Comparison of ENCODE assay signal across 10 cellular contexts in genomic region chr19:16067205-16067938, GRCh38. TPM values are rescaled to one million over a fixed set of nuclear protein-coding genes. Genes with fewer than 3 reads are reported as not detected.
DNase-seq lines count a peak whose midpoint lies in the region; ATAC-seq and TF ChIP-seq lines count a peak whose summit lies in the region.
"Had no signal": no experiment of that assay in that cellular context is flagged by ENCODE, and none has a peak within 500 bp of the region (broad histone marks: within the 10 kb centered on the region; RNA-seq: fewer than 3 reads in every experiment).

No MANE protein-coding gene starts in this region.

- no peak overlapping the region for H3K4me3 Mint-ChIP-seq in WTC11

- WGBS in adrenal gland, 4 donors, result 70 to 78% (median 71%) methylated on average over 26 to 40 of the region's 40 CpGs

- ATAC-seq in HG02678 (IDR thresholded peaks at IDR 0.05; ENCODE audit: unreplicated experiment) (no peak), HG02763 (IDR thresholded peaks at IDR 0.05; ENCODE audit: unreplicated experiment) (no peak), WTC11 (no peak), GM21447 (IDR thresholded peaks at IDR 0.05; ENCODE audit: unreplicated experiment) (no peak)

- H3K27me3 Mint-ChIP-seq in WTC11 (ENCODE audit: low read depth), result no peaks in the 10 kb centered on the region
- H3K27me3 Mint-ChIP-seq: naive B cell had no signal

- H3K9me3 Mint-ChIP-seq in WTC11, result 0 out of 2 replicates have a peak, but pooled peaks cover 3% of the 10 kb centered on the region
- H3K9me3 Mint-ChIP-seq: naive B cell had no signal

- H3K9me3 ChIP-seq in adrenal gland (replicated peaks in 1 of 3) (no peaks in the 10 kb centered on the region), left ventricle myocardium inferior (replicated peaks) (peaks cover 5% of the 10 kb centered on the region)

- CTCF ChIA-PET in WTC11 (lab: Charles Lee), result interaction anchor here (1.3 to 1.4 kb wide), 2 partner anchors 9 to 118 kb away, joined by 4 to 5 read pairs; partner anchors contain the start of genes FAM32A and TPM4

- intact Hi-C loops in adrenal gland (cut with DNase I), result no loop called here
- intact Hi-C loops in left ventricle myocardium inferior (cut with micrococcal nuclease), result no loop called here

- H3K27ac ChIP-seq in adrenal gland (peak overlapping the region in 3 of 5 donors; percentile 41 to 60 (median 44)), left ventricle myocardium inferior (replicated peaks) (peak overlapping the region; percentile 58)

- no peak overlapping the region for H3K27ac Mint-ChIP-seq in WTC11

- TF ChIP-seq POLR2A in adrenal gland (IDR thresholded peaks at IDR 0.05), result no peak

- H3K4me1 ChIP-seq in adrenal gland (replicated peaks in 1 of 2) (peaks cover 4 to 23% of the 10 kb centered on the region in 2 donors), left ventricle myocardium inferior (peaks cover 40% of the 10 kb centered on the region)

- peaks cover 19% of the 10 kb centered on the region for H3K4me1 Mint-ChIP-seq in WTC11

- no peaks in the 10 kb centered on the region for H3K27me3 ChIP-seq in H7 (ENCODE audit: control insufficient read depth, insufficient read depth, low read length)
- H3K27me3 ChIP-seq in adrenal gland, result no peaks in the 10 kb centered on the region
- no peaks in the 10 kb centered on the region for H3K27me3 ChIP-seq in left ventricle myocardium inferior (ENCODE audit: low read depth)

- H3K4me3 ChIP-seq in H7 (ENCODE audit: insufficient read depth, low read depth, low read length) (no peak overlapping the region), adrenal gland (no peak overlapping the region), left ventricle myocardium inferior (peak overlapping the region; percentile 27)

- POLR2A ChIA-PET in WTC11 (lab: Charles Lee), result interaction anchor here (2.6 kb wide), 1 partner anchor 8 kb away, joined by 14 read pairs; the partner anchor contains the start of gene TPM4

- DNase-seq in H7 (peak; percentile 64), adrenal gland (peak in 6 of 7 donors; percentile 72 to 83 (median 76)), left ventricle myocardium inferior (no peak), stromal cell of bone marrow (ENCODE audit: low read depth) (peak; percentile 88), WTC11 (ENCODE audit: low spot score) (no peak)

- TF ChIP-seq CTCF in adrenal gland (IDR thresholded peaks at IDR 0.05), result no peak
- no peak for TF ChIP-seq CTCF in left ventricle myocardium inferior (IDR thresholded peaks at IDR 0.05; ENCODE audit: borderline replicate concordance)
- TF ChIP-seq CTCF in WTC11 (IDR thresholded peaks at IDR 0.05), result no peak

- no peaks in the 10 kb centered on the region for H3K36me3 ChIP-seq in H7 (replicated peaks; ENCODE audit: control insufficient read depth, insufficient read depth, low read length)
- H3K36me3 ChIP-seq in adrenal gland (replicated peaks in 1 of 2), result no peaks in the 10 kb centered on the region
- no peaks in the 10 kb centered on the region for H3K36me3 ChIP-seq in left ventricle myocardium inferior

- H3K36me3 Mint-ChIP-seq in WTC11, result no peaks in the 10 kb centered on the region
- H3K36me3 Mint-ChIP-seq: brain, naive B cell had no signal

TF ChIP-seq in WTC11, 78 proteins besides CTCF, POLR2A, EP300 and RAD21:
- no peak for TF ChIP-seq E2F1 (CRISPR knock-in tag; IDR thresholded peaks at IDR 0.05)
- TF ChIP-seq ZNF423 (CRISPR knock-in tag; IDR thresholded peaks at IDR 0.05), result no peak

RNA-seq across cellular contexts. Expression of gene TPM4, which starts 8.9 kb away (rescaled TPM):
- 429 and 498 TPM in 2 replicates for total RNA-seq in H7 (2014; rRNA removed; shearing (Covaris generic))
- total RNA-seq in adrenal gland (100 to 1,000 TPM; 145 to 294 (median 193) TPM), left ventricle myocardium inferior (69.6 TPM), WTC11 (2021) (302 to 327 TPM (median 323 TPM) in 3 replicates)
- polyA plus RNA-seq in adrenal gland, result 100 to 1,000 TPM; 195 to 290 (median 290) TPM

RNA-seq across cellular contexts. Expression of gene RAB8A, which starts 44.3 kb away (rescaled TPM):
- 59.3 and 63.3 TPM in 2 replicates for total RNA-seq in H7 (2014; rRNA removed; shearing (Covaris generic))
- 100 to 1,000 TPM in 1 of 8 donors, 10 to 100 TPM in 7; 52.8 to 118 (median 72.2) TPM for total RNA-seq in adrenal gland
- 100 to 1,000 TPM in 1 of 3 donors, 10 to 100 TPM in 2; 32.0 to 143 (median 34.8) TPM for polyA plus RNA-seq in adrenal gland
- total RNA-seq in left ventricle myocardium inferior, result 17.7 TPM
- total RNA-seq in WTC11 (2021), result 68.4 to 81.8 TPM (median 74.0 TPM) in 3 replicates

Comparison
In these comparisons a context has a peak if more than half of its experiments do, and no peak if none do; other contexts are left out.
1. DNase-seq: peak in H7 (single experiment), adrenal gland (6 of 7) and stromal cell of bone marrow (single experiment); none in left ventricle myocardium inferior (single experiment) and WTC11 (single experiment).